ENCODE assay signal across 8 cellular contexts in genomic region chr6:28981833-28982475, GRCh38. TPM values are rescaled to one million over a fixed set of nuclear protein-coding genes. Genes with fewer than 3 reads are reported as not detected.
DNase-seq lines count a peak whose midpoint lies in the region; ATAC-seq and TF ChIP-seq lines count a peak whose summit lies in the region.

No MANE protein-coding gene starts in this region.

- peaks cover 7% of the 10 kb centered on the region for H3K9me3 Mint-ChIP-seq in activated B cell treated with CpG ODN at 0.5 μM for 24 hours

- H3K36me3 ChIP-seq in GM06990 (ENCODE audit: control insufficient read depth, insufficient read depth, low read length), result no peaks in the 10 kb centered on the region

- DNase-seq in GM06990 (ENCODE audit: extremely low read depth, insufficient read length) (peak; percentile 79), NCI-H2196 (lab: John Stamatoyannopoulos, UW; ENCODE audit: unreplicated experiment) (peak; percentile 84), activated B cell treated with CpG ODN at 0.5 μM for 24 hours (peak; percentile 65), caudate nucleus (lab: John Stamatoyannopoulos, UW) (peak in 52 of 61 donors; percentile 7 to 89 (median 59)), iris pigment epithelial cell (ENCODE audit: low read depth) (peak; percentile 86), smooth muscle cell of the brain vasculature (ENCODE audit: low read depth, low spot score) (peak; percentile 64), HuH-7.5 (ENCODE audit: low spot score) (no peak)

- peak overlapping the region; percentile 87 for H3K27ac ChIP-seq in caudate nucleus (ENCODE audit: low read depth, low read length)

- peak overlapping the region; percentile 74 for H3K4me3 ChIP-seq in GM06990 (replicated peaks; ENCODE audit: low read depth, low read length)

- POLR2A ChIA-PET in activated B cell treated with CpG ODN at 0.5 μM for 24 hours (lab: Charles Lee), result interaction anchor here (0.7 to 1.6 kb wide), 6 partner anchors 42 to 144 kb away, joined by 3 to 16 read pairs (median 5); partner anchors contain the start of gene TRIM27

- peaks cover 8% of the 10 kb centered on the region for H3K36me3 Mint-ChIP-seq in activated B cell treated with CpG ODN at 0.5 μM for 24 hours (ENCODE audit: low read depth)

- peaks cover 32% of the 10 kb centered on the region for H3K27me3 Mint-ChIP-seq in activated B cell treated with CpG ODN at 0.5 μM for 24 hours

- intact Hi-C loops in activated B cell treated with CpG ODN at 0.5 μM for 24 hours (cut with micrococcal nuclease), result loop anchor here (1.0 to 2.0 kb wide), 7 partner anchors 35 to 1503 kb away; partner anchors contain the start of gene TRIM27

- H3K27ac Mint-ChIP-seq in activated B cell treated with CpG ODN at 0.5 μM for 24 hours, result peak overlapping the region; percentile 97

- no peak for TF ChIP-seq CTCF in GM06990 (IDR thresholded peaks at IDR 0.05; ENCODE audit: insufficient read depth, low read length, poor library complexity, severe bottlenecking)
- TF ChIP-seq CTCF in activated B cell treated with CpG ODN at 0.5 μM for 24 hours (IDR thresholded peaks at IDR 0.05), result no peak

- peaks cover 50% of the 10 kb centered on the region for H3K4me1 Mint-ChIP-seq in activated B cell treated with CpG ODN at 0.5 μM for 24 hours

- H3K4me3 Mint-ChIP-seq in activated B cell treated with CpG ODN at 0.5 μM for 24 hours, result peak overlapping the region; percentile 89

- H3K27me3 ChIP-seq in GM06990 (replicated peaks; ENCODE audit: control insufficient read depth, insufficient read depth, low read length), result no peaks in the 10 kb centered on the region

- ATAC-seq in HG02973 (IDR thresholded peaks at IDR 0.05; ENCODE audit: unreplicated experiment) (peak; percentile 38), activated B cell treated with CpG ODN at 0.5 μM for 24 hours (ENCODE audit: low read depth) (peak; percentile 61)

- CTCF ChIA-PET in activated B cell treated with CpG ODN at 0.5 μM for 24 hours (lab: Charles Lee), result interaction anchor here (0.7 to 2.3 kb wide), 3 partner anchors 42 to 145 kb away, joined by 3 to 14 read pairs (median 5); no protein-coding TSS in a partner anchor

RNA-seq across cellular contexts. Expression of gene ZNF311, which starts 23.2 kb away (rescaled TPM):
- 0.31 TPM in 1 of 2 replicates, not detected in the other for total RNA-seq in activated B cell treated with CpG ODN at 0.5 μM for 24 hours

RNA-seq across cellular contexts. Expression of gene TRIM27, which starts 58.2 kb away (rescaled TPM):
- total RNA-seq in activated B cell treated with CpG ODN at 0.5 μM for 24 hours, result 59.5 and 64.8 TPM in 2 replicates
